Comparison of ENCODE assay signal across 13 cellular contexts in genomic region chr9:27094640-27095039, GRCh38. TPM values are rescaled to one million over a fixed set of nuclear protein-coding genes. Genes with fewer than 3 reads are reported as not detected.
A peak's percentile ranks its signal among the peaks of the same experiment; 100 is the strongest.
DNase-seq lines count a peak whose midpoint lies in the region; ATAC-seq, FAIRE-seq and TF ChIP-seq lines count a peak whose summit lies in the region.
"Had no signal": no experiment of that assay in that cellular context is flagged by ENCODE, and none has a peak within 500 bp of the region (broad histone marks: within the 10 kb centered on the region; RNA-seq: fewer than 3 reads in every experiment).

No MANE protein-coding gene starts in this region.

- no peak for TF ChIP-seq POLR2A in endothelial cell of umbilical vein (IDR thresholded peaks at IDR 0.05; ENCODE audit: low read depth, low read length)

- peak; percentile 78 for DNase-seq in AG10803 (ENCODE audit: low read depth)
- peak; percentile 88 for DNase-seq in M059J (ENCODE audit: low read depth)
- peak; percentile 74 for DNase-seq in endothelial cell of umbilical vein (ENCODE audit: low read depth, low spot score)
- no peak for DNase-seq in mucosa of descending colon
- DNase-seq in retina = no peak
- DNase-seq in sciatic nerve (ENCODE audit: low spot score) = no peak
- no peak for DNase-seq in left colon
- DNase-seq: activated CD4-positive, alpha-beta T cell treated with anti-CD3 and anti-CD28 coated beads, Interleukin-2, amount 50 U/mL, for 48 hours; effector CD8-positive, alpha-beta T cell; stimulated activated CD4-positive, alpha-beta T cell treated with anti-CD3 and anti-CD28 coated beads, Interleukin-4, amount 100 ng/mL, for 4 hours had no signal

- no peaks in the 10 kb centered on the region for H3K79me2 ChIP-seq in endothelial cell of umbilical vein (ENCODE audit: control insufficient read depth, insufficient read depth, low read length)
- H3K79me2 ChIP-seq: parathyroid adenoma had no signal

- dilution Hi-C loops in endothelial cell of umbilical vein (cut with MboI; ENCODE audit: extremely low pct_ligation_motif_present, low sequenced_read_pairs) = no loop called here

- no peaks in the 10 kb centered on the region for H4K20me1 ChIP-seq in endothelial cell of umbilical vein (replicated peaks; ENCODE audit: control insufficient read depth, extremely low read depth, insufficient read depth, low read length)
- H4K20me1 ChIP-seq: BLaER1 treated with 17β-estradiol and CSF1 and Interleukin-3, amounts not matched to agents 10 nM and 100 nM had no signal

- peak; percentile 18 for ATAC-seq in mucosa of descending colon
- no peak for ATAC-seq in sciatic nerve
- ATAC-seq in GM18511 (IDR thresholded peaks at IDR 0.05; ENCODE audit: unreplicated experiment) = no peak
- ATAC-seq in left colon = no peak

- no TSS peak for BruUV-seq in endothelial cell of umbilical vein (replicated peaks; lab: Mats Ljungman, UMichigan)

- H3K9me3 ChIP-seq in endothelial cell of umbilical vein (replicated peaks; ENCODE audit: control insufficient read depth, insufficient read depth, low read length) (no peaks in the 10 kb centered on the region), mucosa of descending colon (no peaks in the 10 kb centered on the region)

- no peak for TF ChIP-seq CTCF in AG10803 (conservative IDR thresholded peaks at IDR 0.05; ENCODE audit: low read length)
- no peak for TF ChIP-seq CTCF in endothelial cell of umbilical vein (IDR thresholded peaks at IDR 0.05; ENCODE audit: extremely low read depth in 1 of 2, insufficient read depth in 1 of 2, low read depth in 1 of 2, low read length in 2 of 2)
- TF ChIP-seq CTCF in mucosa of descending colon (IDR thresholded peaks at IDR 0.05) = no peak

- peak; percentile 83 for FAIRE-seq in endothelial cell of umbilical vein (lab: Jason Lieb, UNC)

- H3K9me1 ChIP-seq in endothelial cell of umbilical vein (replicated peaks; ENCODE audit: control insufficient read depth, extremely low read depth, insufficient read depth, low read length) = no peaks in the 10 kb centered on the region

- no peaks in the 10 kb centered on the region for H3K27me3 ChIP-seq in endothelial cell of umbilical vein (ENCODE audit: control insufficient read depth in 2 of 2, insufficient read depth in 2 of 2, low read length in 2 of 2)
- H3K27me3 ChIP-seq: BLaER1 treated with 17β-estradiol and CSF1 and Interleukin-3, amounts not matched to agents 10 nM and 100 nM had no signal

- POLR2A ChIA-PET in endothelial cell of umbilical vein (lab: Charles Lee) = interaction anchor here (0.5 kb wide), 1 partner anchor 1600 kb away, joined by 3 read pairs; no protein-coding TSS in a partner anchor

- H3K9ac ChIP-seq in endothelial cell of umbilical vein (replicated peaks; ENCODE audit: extremely low read depth, insufficient read depth, low read length) = no peak overlapping the region
- H3K9ac ChIP-seq: BLaER1 treated with 17β-estradiol and CSF1 and Interleukin-3, amounts not matched to agents 10 nM and 100 nM; parathyroid adenoma had no signal

- H2AFZ ChIP-seq in endothelial cell of umbilical vein (ENCODE audit: low read depth, low read length) = peak overlapping the region; percentile 11
- H2AFZ ChIP-seq: parathyroid adenoma had no signal

- H3K4me2 ChIP-seq in endothelial cell of umbilical vein (ENCODE audit: insufficient read depth, low read length) = no peak overlapping the region
- H3K4me2 ChIP-seq: BLaER1 treated with 17β-estradiol and CSF1 and Interleukin-3, amounts not matched to agents 10 nM and 100 nM had no signal

- H3K36me3 ChIP-seq in endothelial cell of umbilical vein (ENCODE audit: control insufficient read depth in 2 of 2, extremely low read depth in 1 of 2, insufficient read depth in 2 of 2, low read length in 2 of 2) (no peaks in the 10 kb centered on the region), mucosa of descending colon (ENCODE audit: low read depth) (no peaks in the 10 kb centered on the region)
- H3K36me3 ChIP-seq: BLaER1 treated with 17β-estradiol and CSF1 and Interleukin-3, amounts not matched to agents 10 nM and 100 nM had no signal

- H3K4me1 ChIP-seq in endothelial cell of umbilical vein (ENCODE audit: control insufficient read depth, extremely low read depth, insufficient read depth, low read length) (peaks cover 6% of the 10 kb centered on the region), mucosa of descending colon (ENCODE audit: low read depth) (no peaks in the 10 kb centered on the region)
- H3K4me1 ChIP-seq: BLaER1 treated with 17β-estradiol and CSF1 and Interleukin-3, amounts not matched to agents 10 nM and 100 nM; parathyroid adenoma had no signal

- no peak overlapping the region for H3K27ac ChIP-seq in endothelial cell of umbilical vein (ENCODE audit: insufficient read depth, low read depth, low read length)
- H3K27ac ChIP-seq: BLaER1 treated with 17β-estradiol and CSF1 and Interleukin-3, amounts not matched to agents 10 nM and 100 nM; parathyroid adenoma had no signal

- H3K4me3 ChIP-seq in AG10803 (ENCODE audit: low read length) = no peak overlapping the region
- no peak overlapping the region for H3K4me3 ChIP-seq in endothelial cell of umbilical vein (replicated peaks in 1 of 3; ENCODE audit: insufficient read depth in 1 of 3, low read depth in 1 of 3, low read length in 3 of 3)
- H3K4me3 ChIP-seq in mucosa of descending colon = no peak overlapping the region
- H3K4me3 ChIP-seq: BLaER1 treated with 17β-estradiol and CSF1 and Interleukin-3, amounts not matched to agents 10 nM and 100 nM had no signal

- CTCF ChIA-PET in endothelial cell of umbilical vein (lab: Charles Lee) = interaction anchor here (0.6 to 3.6 kb wide), 15 partner anchors 9 to 1352 kb away, joined by 3 to 19 read pairs (median 4); partner anchors contain the start of gene TEK

- intact Hi-C loops in endothelial cell of umbilical vein (cut with micrococcal nuclease) = no loop called here
- intact Hi-C loops in mucosa of descending colon (cut with DNase I, micrococcal nuclease) = no loop called here
- intact Hi-C loops in sciatic nerve (cut with DNase I) = no loop called here
- intact Hi-C loops in left colon (cut with DNase I, micrococcal nuclease) = no loop called here

TF ChIP-seq in endothelial cell of umbilical vein, 7 proteins besides CTCF, POLR2A, EP300 and RAD21:
- peak; percentile 26 for TF ChIP-seq GATA2 (IDR thresholded peaks at IDR 0.05; ENCODE audit: insufficient read depth, insufficient read length, low read depth, low read length)
- no peak for TF ChIP-seq POLR2AphosphoS5 (IDR thresholded peaks at IDR 0.05; ENCODE audit: insufficient read depth, low read depth, low read length)
- peak; percentile 78 for TF ChIP-seq FOS (IDR thresholded peaks at IDR 0.05; ENCODE audit: borderline replicate concordance, insufficient read depth, low read length)
- TF ChIP-seq JUN (IDR thresholded peaks at IDR 0.05; ENCODE audit: borderline replicate concordance, insufficient read depth, insufficient read length, low read depth) = no peak

RNA-seq across cellular contexts. Expression of gene TEK, which starts 14.4 kb away (rescaled TPM):
- 0.96 and 2.0 TPM in 2 replicates for total RNA-seq in M059J (2014; rRNA removed; shearing (Covaris generic))
- total RNA-seq in endothelial cell of umbilical vein (38.9 and 44.1 TPM in 2 replicates), mucosa of descending colon (1 to 10 TPM; 2.6 to 7.2 (median 3.9) TPM), sciatic nerve (20.5 TPM), left colon (1 to 10 TPM; 2.4 to 4.2 TPM)
- 20.4 and 26.9 TPM in 2 replicates for polyA plus RNA-seq in endothelial cell of umbilical vein
- polyA plus RNA-seq in endothelial cell of umbilical vein (2011; cell fraction: cytosol; rRNA removed) = 28.3 and 28.8 TPM in 2 replicates
- 32.0 and 39.6 TPM in 2 replicates for polyA plus RNA-seq in endothelial cell of umbilical vein (2011; cell fraction: nucleus; rRNA removed)
- 52.5 and 53.2 TPM in 2 replicates for polyA plus RNA-seq in endothelial cell of umbilical vein (2012)
- 74.8 and 80.9 TPM in 2 replicates for polyA minus RNA-seq in endothelial cell of umbilical vein
- not detected for polyA minus RNA-seq in endothelial cell of umbilical vein (2011; cell fraction: cytosol; rRNA and poly(A)+ RNA removed)
- 37.5 and 52.6 TPM in 2 replicates for polyA minus RNA-seq in endothelial cell of umbilical vein (2011; cell fraction: nucleus; rRNA and poly(A)+ RNA removed)

Comparison
In these comparisons a context has a peak if more than half of its experiments do, and no peak if none do; other contexts are left out.
1. DNase-seq: peak in AG10803 (single experiment), M059J (single experiment) and endothelial cell of umbilical vein (single experiment); none in mucosa of descending colon (0 of 3), retina (single experiment), sciatic nerve (single experiment) and left colon (0 of 2).